22 cellular contexts compared by ENCODE assay signal in the genomic region with DNA sequence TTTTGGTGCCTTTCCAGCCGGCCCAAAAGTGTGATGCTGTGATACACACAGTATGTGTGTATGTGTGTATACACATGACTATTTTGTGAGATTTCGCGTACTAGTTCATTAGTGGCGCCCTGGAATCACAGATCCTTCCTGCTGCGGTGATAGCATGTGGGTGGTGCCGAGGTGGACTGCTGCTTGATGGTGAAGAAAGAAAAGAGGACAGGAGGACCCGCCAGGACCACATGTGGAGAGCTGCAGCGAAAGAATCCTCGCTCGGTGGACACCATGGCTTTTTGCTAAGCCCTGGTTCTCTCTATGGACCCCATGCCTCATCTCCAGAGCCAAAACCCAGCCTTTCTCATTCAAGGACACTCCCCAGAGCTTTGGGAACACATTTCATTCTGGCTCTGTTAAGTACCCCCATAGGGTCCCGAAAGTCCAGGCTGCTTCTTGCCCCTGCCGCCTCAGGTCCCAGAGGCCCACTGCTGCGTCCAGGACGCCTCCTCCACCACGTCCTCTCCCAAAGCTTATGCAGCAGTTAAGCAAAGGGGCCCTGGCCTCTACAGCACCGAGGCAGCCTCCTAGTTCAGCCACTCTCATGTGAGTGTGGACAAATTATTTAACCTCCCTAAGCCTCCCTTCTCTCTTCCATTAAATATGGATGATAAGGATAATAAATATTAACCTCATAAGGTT. TPM values are rescaled to one million over a fixed set of nuclear protein-coding genes. Genes with fewer than 3 reads are reported as not detected.
DNase-seq lines count a peak whose midpoint lies in the region; TF ChIP-seq lines count a peak whose summit lies in the region.
"Had no signal": no experiment of that assay in that cellular context is flagged by ENCODE, and none has a peak within 500 bp of the region (broad histone marks: within the 10 kb centered on the region; RNA-seq: fewer than 3 reads in every experiment).

No MANE protein-coding gene starts in this region.

- no TSS peak for BruUV-seq in Caco-2 (replicated peaks; lab: Mats Ljungman, UMichigan)

- H3K4me1 Mint-ChIP-seq in Caco-2 (ENCODE audit: low read depth, unreplicated experiment) = peaks cover 12% of the 10 kb centered on the region
- H3K4me1 Mint-ChIP-seq in activated naive CD4-positive, alpha-beta T cell treated with anti-CD3 and anti-CD28 coated beads, Interleukin-2, amount 10 ng/mL, durations not matched to agents 7 days and 5 days = peaks cover 5% of the 10 kb centered on the region

- DNase-seq in Caco-2 (no peak), mesenteric fat pad (ENCODE audit: low spot score) (peak; percentile 78), posterior vena cava (ENCODE audit: low spot score) (peak; percentile 58), erythroblast (lab: John Stamatoyannopoulos, UW) (no peak)
- DNase-seq in stimulated activated naive CD4-positive, alpha-beta T cell treated with Interleukin-2 at 50 U/mL for 16 hours (lab: John Stamatoyannopoulos, UW) = no peak
- DNase-seq in activated naive CD4-positive, alpha-beta T cell treated with anti-CD3 and anti-CD28 coated beads, Interleukin-2, amount 10 ng/mL, durations not matched to agents 7 days and 5 days = no peak
- no peak for DNase-seq in activated CD4-positive, alpha-beta T cell treated with anti-CD3 and anti-CD28 coated beads for 48 hours
- DNase-seq: CD4-positive, CD25-positive, alpha-beta regulatory T cell; EL; GDM1; KBM-7; NCI-H1105 treated with DMSO at 0.1 percent for 48 hours; NCI-H146; NCI-H2029; NCI-H446 treated with DMSO at 0.1 percent for 48 hours; NCI-H526; Peyer's patch; SHP77 treated with DMSO at 0.1 percent for 48 hours had no signal

- peak overlapping the region; percentile 71 for H3K27ac Mint-ChIP-seq in Caco-2 (ENCODE audit: unreplicated experiment)
- no peak overlapping the region for H3K27ac Mint-ChIP-seq in activated naive CD4-positive, alpha-beta T cell treated with anti-CD3 and anti-CD28 coated beads, Interleukin-2, amount 10 ng/mL, durations not matched to agents 7 days and 5 days

- H3K4me1 ChIP-seq in Caco-2 = peaks cover 15% of the 10 kb centered on the region
- H3K4me1 ChIP-seq: Peyer's patch had no signal

- no peak for TF ChIP-seq POLR2A in erythroblast (IDR thresholded peaks at IDR 0.05; ENCODE audit: low read length)

- TF ChIP-seq CTCF in Caco-2 (IDR thresholded peaks at IDR 0.05; ENCODE audit: insufficient read depth in 1 of 2, low read depth in 1 of 2, low read length in 1 of 2, severe bottlenecking in 1 of 2, unreplicated experiment in 1 of 2) (no peak), VCaP (conservative IDR thresholded peaks at IDR 0.05) (no peak)

- H3K9me3 Mint-ChIP-seq in Caco-2 (ENCODE audit: unreplicated experiment) = no peaks in the 10 kb centered on the region
- no peaks in the 10 kb centered on the region for H3K9me3 Mint-ChIP-seq in activated naive CD4-positive, alpha-beta T cell treated with anti-CD3 and anti-CD28 coated beads, Interleukin-2, amount 10 ng/mL, durations not matched to agents 7 days and 5 days

- no peaks in the 10 kb centered on the region for H3K27me3 ChIP-seq in Caco-2 (replicated peaks; ENCODE audit: control insufficient read depth, insufficient read depth, low read length)
- H3K27me3 ChIP-seq: BLaER1, Peyer's patch had no signal

- no peaks in the 10 kb centered on the region for H3K9me3 ChIP-seq in Caco-2
- H3K9me3 ChIP-seq: BLaER1, Peyer's patch had no signal

- H3K27me3 Mint-ChIP-seq in Caco-2 (ENCODE audit: insufficient read depth, unreplicated experiment) = no peaks in the 10 kb centered on the region
- H3K27me3 Mint-ChIP-seq in activated naive CD4-positive, alpha-beta T cell treated with anti-CD3 and anti-CD28 coated beads, Interleukin-2, amount 10 ng/mL, durations not matched to agents 7 days and 5 days = peaks cover 14% of the 10 kb centered on the region

- intact Hi-C loops in Caco-2 (cut with micrococcal nuclease; ENCODE audit: unreplicated experiment) (loop anchor here (2.0 kb wide), 2 partner anchors 18 to 32 kb away; a partner anchor contains a TSS), posterior vena cava (cut with DNase I) (no loop called here)

- peaks cover 4% of the 10 kb centered on the region for H3K36me3 Mint-ChIP-seq in Caco-2 (ENCODE audit: insufficient read depth, unreplicated experiment)
- H3K36me3 Mint-ChIP-seq in activated naive CD4-positive, alpha-beta T cell treated with anti-CD3 and anti-CD28 coated beads, Interleukin-2, amount 10 ng/mL, durations not matched to agents 7 days and 5 days = no peaks in the 10 kb centered on the region
- H3K36me3 Mint-ChIP-seq: CD4-positive, CD25-positive, alpha-beta regulatory T cell had no signal

- H3K4me3 ChIP-seq in Caco-2 (ENCODE audit: low read depth, low read length) = no peak overlapping the region
- H3K4me3 ChIP-seq: BLaER1, GM12878, Peyer's patch, SK-N-MC had no signal

- no peak overlapping the region for H3K4me3 Mint-ChIP-seq in Caco-2 (ENCODE audit: unreplicated experiment)
- no peak overlapping the region for H3K4me3 Mint-ChIP-seq in activated naive CD4-positive, alpha-beta T cell treated with anti-CD3 and anti-CD28 coated beads, Interleukin-2, amount 10 ng/mL, durations not matched to agents 7 days and 5 days
- H3K4me3 Mint-ChIP-seq: CD4-positive, CD25-positive, alpha-beta regulatory T cell had no signal

- POLR2A ChIA-PET in Caco-2 (lab: Charles Lee) = no interaction called here

- no peaks in the 10 kb centered on the region for H3K36me3 ChIP-seq in Caco-2 (ENCODE audit: control insufficient read depth, insufficient read depth, low read length)
- H3K36me3 ChIP-seq: BLaER1, Peyer's patch had no signal

- CTCF ChIA-PET in Caco-2 (lab: Charles Lee) = interaction anchor here (0.7 to 1.8 kb wide), 3 partner anchors 14 to 240 kb away, joined by 4 to 6 read pairs (median 4); no protein-coding TSS in a partner anchor
- CTCF ChIA-PET in activated naive CD4-positive, alpha-beta T cell treated with anti-CD3 and anti-CD28 coated beads, Interleukin-2, amount 10 ng/mL, durations not matched to agents 7 days and 5 days (lab: Charles Lee) = interaction anchor here (1.0 to 8.8 kb wide), 7 partner anchors 11 to 241 kb away, joined by 3 to 120 read pairs (median 5); no protein-coding TSS in a partner anchor

- H3K27ac ChIP-seq in VCaP = peak overlapping the region; percentile 26
- H3K27ac ChIP-seq: BLaER1, Peyer's patch, SK-N-MC had no signal

RNA-seq across cellular contexts. Expression of a gene that starts 32.8 kb away (rescaled TPM):
- 68.0 and 79.3 TPM in 2 replicates for total RNA-seq in Caco-2 (2022)
- 20.8 TPM for total RNA-seq in mesenteric fat pad
- total RNA-seq in posterior vena cava = 10 to 100 TPM; 42.1 to 47.6 TPM

Comparison
In these comparisons a context has a peak if more than half of its experiments do, and no peak if none do; other contexts are left out.
1. DNase-seq: peak in mesenteric fat pad (single experiment) and posterior vena cava (single experiment); none in Caco-2 (0 of 2), stimulated activated naive CD4-positive, alpha-beta T cell treated with Interleukin-2 at 50 U/mL for 16 hours (single experiment), erythroblast (0 of 2), activated naive CD4-positive, alpha-beta T cell treated with anti-CD3 and anti-CD28 coated beads, Interleukin-2, amount 10 ng/mL, durations not matched to agents 7 days and 5 days (single experiment) and activated CD4-positive, alpha-beta T cell treated with anti-CD3 and anti-CD28 coated beads for 48 hours (single experiment).